1 cellular context compared by ENCODE assay signal in genomic region chr19:39125554-39126311, GRCh38.
TF ChIP-seq lines count a peak whose summit lies in the region.

Gene PAK4, plus strand, starts transcription at chr19:39125786. Its CDS starts 43,768 bp downstream, at chr19:39169554.

TF ChIP-seq in HepG2, 621 proteins besides CTCF, POLR2A, EP300 and RAD21 (continued from another document and continues in another):
- TF ChIP-seq, protein P1, sequence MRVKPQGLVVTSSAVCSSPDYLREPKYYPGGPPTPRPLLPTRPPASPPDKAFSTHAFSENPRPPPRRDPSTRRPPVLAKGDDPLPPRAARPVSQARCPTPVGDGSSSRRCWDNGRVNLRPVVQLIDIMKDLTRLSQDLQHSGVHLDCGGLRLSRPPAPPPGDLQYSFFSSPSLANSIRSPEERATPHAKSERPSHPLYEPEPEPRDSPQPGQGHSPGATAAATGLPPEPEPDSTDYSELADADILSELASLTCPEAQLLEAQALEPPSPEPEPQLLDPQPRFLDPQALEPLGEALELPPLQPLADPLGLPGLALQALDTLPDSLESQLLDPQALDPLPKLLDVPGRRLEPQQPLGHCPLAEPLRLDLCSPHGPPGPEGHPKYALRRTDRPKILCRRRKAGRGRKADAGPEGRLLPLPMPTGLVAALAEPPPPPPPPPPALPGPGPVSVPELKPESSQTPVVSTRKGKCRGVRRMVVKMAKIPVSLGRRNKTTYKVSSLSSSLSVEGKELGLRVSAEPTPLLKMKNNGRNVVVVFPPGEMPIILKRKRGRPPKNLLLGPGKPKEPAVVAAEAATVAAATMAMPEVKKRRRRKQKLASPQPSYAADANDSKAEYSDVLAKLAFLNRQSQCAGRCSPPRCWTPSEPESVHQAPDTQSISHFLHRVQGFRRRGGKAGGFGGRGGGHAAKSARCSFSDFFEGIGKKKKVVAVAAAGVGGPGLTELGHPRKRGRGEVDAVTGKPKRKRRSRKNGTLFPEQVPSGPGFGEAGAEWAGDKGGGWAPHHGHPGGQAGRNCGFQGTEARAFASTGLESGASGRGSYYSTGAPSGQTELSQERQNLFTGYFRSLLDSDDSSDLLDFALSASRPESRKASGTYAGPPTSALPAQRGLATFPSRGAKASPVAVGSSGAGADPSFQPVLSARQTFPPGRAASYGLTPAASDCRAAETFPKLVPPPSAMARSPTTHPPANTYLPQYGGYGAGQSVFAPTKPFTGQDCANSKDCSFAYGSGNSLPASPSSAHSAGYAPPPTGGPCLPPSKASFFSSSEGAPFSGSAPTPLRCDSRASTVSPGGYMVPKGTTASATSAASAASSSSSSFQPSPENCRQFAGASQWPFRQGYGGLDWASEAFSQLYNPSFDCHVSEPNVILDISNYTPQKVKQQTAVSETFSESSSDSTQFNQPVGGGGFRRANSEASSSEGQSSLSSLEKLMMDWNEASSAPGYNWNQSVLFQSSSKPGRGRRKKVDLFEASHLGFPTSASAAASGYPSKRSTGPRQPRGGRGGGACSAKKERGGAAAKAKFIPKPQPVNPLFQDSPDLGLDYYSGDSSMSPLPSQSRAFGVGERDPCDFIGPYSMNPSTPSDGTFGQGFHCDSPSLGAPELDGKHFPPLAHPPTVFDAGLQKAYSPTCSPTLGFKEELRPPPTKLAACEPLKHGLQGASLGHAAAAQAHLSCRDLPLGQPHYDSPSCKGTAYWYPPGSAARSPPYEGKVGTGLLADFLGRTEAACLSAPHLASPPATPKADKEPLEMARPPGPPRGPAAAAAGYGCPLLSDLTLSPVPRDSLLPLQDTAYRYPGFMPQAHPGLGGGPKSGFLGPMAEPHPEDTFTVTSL (CRISPR knock-in tag; IDR thresholded peaks at IDR 0.05; ENCODE audit: borderline replicate concordance), result no peak
- no peak for TF ChIP-seq NCOA2 (CRISPR knock-in tag; IDR thresholded peaks at IDR 0.05)
- TF ChIP-seq FIP1L1 (IDR thresholded peaks at IDR 0.05; ENCODE audit: borderline replicate concordance, insufficient read depth, low read depth, low read length), result no peak
- peak; percentile 81 for TF ChIP-seq ETV5 (CRISPR knock-in tag; IDR thresholded peaks at IDR 0.05; ENCODE audit: borderline replicate concordance)
- no peak for TF ChIP-seq ZNF484 (CRISPR knock-in tag; IDR thresholded peaks at IDR 0.05; ENCODE audit: borderline replicate concordance, low read depth)
- TF ChIP-seq ZSCAN21 (CRISPR knock-in tag; IDR thresholded peaks at IDR 0.05; ENCODE audit: borderline replicate concordance), result peak; percentile 78; the same call in 1 of the 2 replicates
- TF ChIP-seq MAFK (conservative IDR thresholded peaks at IDR 0.05 in 1 of 2, IDR thresholded peaks at IDR 0.05 in 1 of 2; ENCODE audit: low read length in 2 of 2), result no peak
- TF ChIP-seq, protein P2, sequence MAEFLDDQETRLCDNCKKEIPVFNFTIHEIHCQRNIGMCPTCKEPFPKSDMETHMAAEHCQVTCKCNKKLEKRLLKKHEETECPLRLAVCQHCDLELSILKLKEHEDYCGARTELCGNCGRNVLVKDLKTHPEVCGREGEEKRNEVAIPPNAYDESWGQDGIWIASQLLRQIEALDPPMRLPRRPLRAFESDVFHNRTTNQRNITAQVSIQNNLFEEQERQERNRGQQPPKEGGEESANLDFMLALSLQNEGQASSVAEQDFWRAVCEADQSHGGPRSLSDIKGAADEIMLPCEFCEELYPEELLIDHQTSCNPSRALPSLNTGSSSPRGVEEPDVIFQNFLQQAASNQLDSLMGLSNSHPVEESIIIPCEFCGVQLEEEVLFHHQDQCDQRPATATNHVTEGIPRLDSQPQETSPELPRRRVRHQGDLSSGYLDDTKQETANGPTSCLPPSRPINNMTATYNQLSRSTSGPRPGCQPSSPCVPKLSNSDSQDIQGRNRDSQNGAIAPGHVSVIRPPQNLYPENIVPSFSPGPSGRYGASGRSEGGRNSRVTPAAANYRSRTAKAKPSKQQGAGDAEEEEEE (CRISPR knock-in tag; IDR thresholded peaks at IDR 0.05; ENCODE audit: borderline replicate concordance), result 0 out of 2 replicates have a peak, but pooled peaks have one; percentile 23
- TF ChIP-seq GPBP1L1 (CRISPR knock-in tag; IDR thresholded peaks at IDR 0.05), result no peak
- no peak for TF ChIP-seq NBN (conservative IDR thresholded peaks at IDR 0.05)
- TF ChIP-seq TARDBP (CRISPR knock-in tag; IDR thresholded peaks at IDR 0.05), result peak; percentile 55; the same call in 1 of the 2 replicates
- TF ChIP-seq ZNF879 (CRISPR knock-in tag; IDR thresholded peaks at IDR 0.05), result no peak
- peak; percentile 67 for TF ChIP-seq PATZ1 (CRISPR knock-in tag; IDR thresholded peaks at IDR 0.05)
- peak; percentile 95 for TF ChIP-seq THAP9 (CRISPR knock-in tag; IDR thresholded peaks at IDR 0.05; ENCODE audit: borderline replicate concordance)
- TF ChIP-seq, protein P3, sequence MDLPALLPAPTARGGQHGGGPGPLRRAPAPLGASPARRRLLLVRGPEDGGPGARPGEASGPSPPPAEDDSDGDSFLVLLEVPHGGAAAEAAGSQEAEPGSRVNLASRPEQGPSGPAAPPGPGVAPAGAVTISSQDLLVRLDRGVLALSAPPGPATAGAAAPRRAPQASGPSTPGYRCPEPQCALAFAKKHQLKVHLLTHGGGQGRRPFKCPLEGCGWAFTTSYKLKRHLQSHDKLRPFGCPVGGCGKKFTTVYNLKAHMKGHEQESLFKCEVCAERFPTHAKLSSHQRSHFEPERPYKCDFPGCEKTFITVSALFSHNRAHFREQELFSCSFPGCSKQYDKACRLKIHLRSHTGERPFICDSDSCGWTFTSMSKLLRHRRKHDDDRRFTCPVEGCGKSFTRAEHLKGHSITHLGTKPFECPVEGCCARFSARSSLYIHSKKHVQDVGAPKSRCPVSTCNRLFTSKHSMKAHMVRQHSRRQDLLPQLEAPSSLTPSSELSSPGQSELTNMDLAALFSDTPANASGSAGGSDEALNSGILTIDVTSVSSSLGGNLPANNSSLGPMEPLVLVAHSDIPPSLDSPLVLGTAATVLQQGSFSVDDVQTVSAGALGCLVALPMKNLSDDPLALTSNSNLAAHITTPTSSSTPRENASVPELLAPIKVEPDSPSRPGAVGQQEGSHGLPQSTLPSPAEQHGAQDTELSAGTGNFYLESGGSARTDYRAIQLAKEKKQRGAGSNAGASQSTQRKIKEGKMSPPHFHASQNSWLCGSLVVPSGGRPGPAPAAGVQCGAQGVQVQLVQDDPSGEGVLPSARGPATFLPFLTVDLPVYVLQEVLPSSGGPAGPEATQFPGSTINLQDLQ (CRISPR knock-in tag; IDR thresholded peaks at IDR 0.05), result no peak
- no peak for TF ChIP-seq ZNF564 (CRISPR knock-in tag; IDR thresholded peaks at IDR 0.05)
- no peak for TF ChIP-seq RNF2 (conservative IDR thresholded peaks at IDR 0.05; ENCODE audit: low read depth)
- TF ChIP-seq ZNF235 (CRISPR knock-in tag; IDR thresholded peaks at IDR 0.05; ENCODE audit: borderline replicate concordance), result no peak
- TF ChIP-seq, protein P4, sequence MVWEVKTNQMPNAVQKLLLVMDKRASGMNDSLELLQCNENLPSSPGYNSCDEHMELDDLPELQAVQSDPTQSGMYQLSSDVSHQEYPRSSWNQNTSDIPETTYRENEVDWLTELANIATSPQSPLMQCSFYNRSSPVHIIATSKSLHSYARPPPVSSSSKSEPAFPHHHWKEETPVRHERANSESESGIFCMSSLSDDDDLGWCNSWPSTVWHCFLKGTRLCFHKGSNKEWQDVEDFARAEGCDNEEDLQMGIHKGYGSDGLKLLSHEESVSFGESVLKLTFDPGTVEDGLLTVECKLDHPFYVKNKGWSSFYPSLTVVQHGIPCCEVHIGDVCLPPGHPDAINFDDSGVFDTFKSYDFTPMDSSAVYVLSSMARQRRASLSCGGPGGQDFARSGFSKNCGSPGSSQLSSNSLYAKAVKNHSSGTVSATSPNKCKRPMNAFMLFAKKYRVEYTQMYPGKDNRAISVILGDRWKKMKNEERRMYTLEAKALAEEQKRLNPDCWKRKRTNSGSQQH (CRISPR knock-in tag; IDR thresholded peaks at IDR 0.05; ENCODE audit: low read depth), result 0 out of 2 replicates have a peak, but pooled peaks have one; percentile 41
- TF ChIP-seq ZNF83 (CRISPR knock-in tag; IDR thresholded peaks at IDR 0.05; ENCODE audit: borderline replicate concordance), result 0 out of 2 replicates have a peak, but pooled peaks have one; percentile 67
- TF ChIP-seq MIXL1 (CRISPR knock-in tag; IDR thresholded peaks at IDR 0.05), result no peak
- 0 out of 2 replicates have a peak, but pooled peaks have one; percentile 7 for TF ChIP-seq MED1 (CRISPR knock-in tag; IDR thresholded peaks at IDR 0.05)
- TF ChIP-seq ZEB1 (IDR thresholded peaks at IDR 0.05; ENCODE audit: insufficient replicate concordance, low read depth), result no peak
- TF ChIP-seq CREM (IDR thresholded peaks at IDR 0.05), result 0 out of 2 replicates have a peak, but pooled peaks have one; percentile 10
- no peak for TF ChIP-seq CREM (CRISPR knock-in tag; IDR thresholded peaks at IDR 0.05)
- TF ChIP-seq HMG20A (CRISPR knock-in tag; IDR thresholded peaks at IDR 0.05; ENCODE audit: borderline replicate concordance), result no peak
- no peak for TF ChIP-seq ZNF460 (CRISPR knock-in tag; IDR thresholded peaks at IDR 0.05; ENCODE audit: borderline replicate concordance)
- peak; percentile 64; the same call in 1 of the 2 replicates for TF ChIP-seq AHR (CRISPR knock-in tag; IDR thresholded peaks at IDR 0.05)
- peak; percentile 74 for TF ChIP-seq THAP11 (CRISPR knock-in tag; IDR thresholded peaks at IDR 0.05)
- peak; percentile 74; the same call in 1 of the 2 replicates for TF ChIP-seq BORCS8-MEF2B (CRISPR knock-in tag; IDR thresholded peaks at IDR 0.05)
- TF ChIP-seq THRA (CRISPR knock-in tag; IDR thresholded peaks at IDR 0.05; ENCODE audit: borderline replicate concordance), result no peak; the same call in 1 of the 2 replicates
- peak; percentile 51 for TF ChIP-seq TEAD3 (CRISPR knock-in tag; optimal IDR thresholded peaks at IDR 0.05; ENCODE audit: borderline replicate concordance)
- TF ChIP-seq PRDM4 (CRISPR knock-in tag; IDR thresholded peaks at IDR 0.05; ENCODE audit: borderline replicate concordance), result no peak
